9 cellular contexts compared by ENCODE assay signal in genomic region chr1:206816390-206817287, GRCh38. TPM values are rescaled to one million over a fixed set of nuclear protein-coding genes. Genes with fewer than 3 reads are reported as not detected.
DNase-seq lines count a peak whose midpoint lies in the region; ATAC-seq, FAIRE-seq and TF ChIP-seq lines count a peak whose summit lies in the region.
"Had no signal": no experiment of that assay in that cellular context is flagged by ENCODE, and none has a peak within 500 bp of the region (broad histone marks: within the 10 kb centered on the region; RNA-seq: fewer than 3 reads in every experiment).

No MANE protein-coding gene starts in this region.

- intact Hi-C loops in kidney (cut with DNase I) (no loop called here), MCF 10A (cut with micrococcal nuclease) (no loop called here)

- POLR2A ChIA-PET in MCF 10A (lab: Yijun Ruan, JAX) = interaction anchor here (0.6 to 2.2 kb wide), 8 partner anchors 11 to 622 kb away, joined by 3 to 15 read pairs (median 4); no protein-coding TSS in a partner anchor

- no peaks in the 10 kb centered on the region for H3K36me3 ChIP-seq in kidney (ENCODE audit: control insufficient read depth in 1 of 2, insufficient read depth in 2 of 2, low read length in 2 of 2)

- H3K27ac Mint-ChIP-seq in MCF 10A (ENCODE audit: low read depth, unreplicated experiment) = no peak overlapping the region

- H3K27ac ChIP-seq in kidney (ENCODE audit: low read depth in 2 of 2, low read length in 2 of 2) = no peak overlapping the region

- TF ChIP-seq CTCF in kidney (IDR thresholded peaks at IDR 0.05; ENCODE audit: borderline replicate concordance, extremely low read depth, insufficient read depth) (no peak), MCF 10A (IDR thresholded peaks at IDR 0.05; ENCODE audit: unreplicated experiment) (no peak), GM10266 (IDR thresholded peaks at IDR 0.05; ENCODE audit: control insufficient read depth, insufficient read depth, low read depth, missing control alignments) (no peak)

- FAIRE-seq in kidney (lab: Jason Lieb, UNC) = peak; percentile 32

- no peaks in the 10 kb centered on the region for H3K9me3 Mint-ChIP-seq in MCF 10A (ENCODE audit: unreplicated experiment)

- no TSS peak for BruUV-seq in MCF 10A (replicated peaks; lab: Mats Ljungman, UMichigan)

- H3K9ac ChIP-seq in kidney (ENCODE audit: low read length in 2 of 2) = no peak overlapping the region

- peaks cover 0 to 2% of the 10 kb centered on the region in 2 donors for H3K4me1 ChIP-seq in kidney (ENCODE audit: control insufficient read depth in 1 of 2, insufficient read depth in 1 of 2, low read depth in 1 of 2, low read length in 2 of 2)

- H3K27me3 Mint-ChIP-seq in MCF 10A (ENCODE audit: insufficient read depth, unreplicated experiment) = no peaks in the 10 kb centered on the region

- peak; percentile 85 for DNase-seq in RPMI8226
- no peak for DNase-seq in kidney
- DNase-seq in amygdala (lab: John Stamatoyannopoulos, UW) = no peak
- no peak for DNase-seq in MCF 10A (ENCODE audit: unreplicated experiment)
- DNase-seq in GM10266 (ENCODE audit: extremely low spot score) = no peak

- peaks cover 0 to 7% of the 10 kb centered on the region in 2 donors for H3K9me3 ChIP-seq in kidney (ENCODE audit: control insufficient read depth in 1 of 2, low read length in 2 of 2)

- H3K36me3 Mint-ChIP-seq in MCF 10A (ENCODE audit: insufficient read depth, unreplicated experiment) = no peaks in the 10 kb centered on the region

- H3K4me1 Mint-ChIP-seq in MCF 10A (ENCODE audit: insufficient read depth, unreplicated experiment) = no peaks in the 10 kb centered on the region

- CTCF ChIA-PET in MCF 10A (lab: Yijun Ruan, JAX) = interaction anchor here (0.6 to 5.9 kb wide), 11 partner anchors 6 to 186 kb away, joined by 3 to 57 read pairs (median 4); no protein-coding TSS in a partner anchor

- no peak overlapping the region for H3K4me3 ChIP-seq in kidney (ENCODE audit: low read length in 2 of 2)

- H3K4me3 Mint-ChIP-seq in MCF 10A (ENCODE audit: unreplicated experiment) = no peak overlapping the region

- ATAC-seq in GM18520 (IDR thresholded peaks at IDR 0.05; ENCODE audit: unreplicated experiment) (peak; percentile 47), GM21786 (IDR thresholded peaks at IDR 0.05; ENCODE audit: unreplicated experiment) (peak; percentile 75), HG03442 (IDR thresholded peaks at IDR 0.05; ENCODE audit: unreplicated experiment) (no peak)

RNA-seq across cellular contexts. Expression of gene IL10, which starts 44.3 kb away (rescaled TPM):
- total RNA-seq in kidney (2.5 TPM), MCF 10A (2022) (not detected in 2 replicates)
- 0.49 TPM for polyA plus RNA-seq in kidney (ENCODE audit: insufficient read depth, low read depth, low replicate concordance)

RNA-seq across cellular contexts. Expression of gene IL19, which starts 46.1 kb away (rescaled TPM):
- 3.6 TPM for total RNA-seq in kidney
- 0.41 TPM for polyA plus RNA-seq in kidney (ENCODE audit: insufficient read depth, low read depth, low replicate concordance)
- not detected in 2 replicates for total RNA-seq in MCF 10A (2022)
- total RNA-seq: liver had no signal
- polyA plus RNA-seq: liver had no signal

RNA-seq across cellular contexts. Expression of gene IL20, which starts 48.8 kb away (rescaled TPM):
- not detected for total RNA-seq in kidney
- polyA plus RNA-seq in kidney (ENCODE audit: insufficient read depth, low read depth, low replicate concordance) = not detected
- total RNA-seq in MCF 10A (2022) = not detected in 2 replicates
- polyA plus RNA-seq: liver had no signal
